31 cellular contexts compared by ENCODE assay signal in genomic region chr11:126446581-126446980, GRCh38.
DNase-seq lines count a peak whose midpoint lies in the region; TF ChIP-seq lines count a peak whose summit lies in the region.
"Had no signal": no experiment of that assay in that cellular context is flagged by ENCODE, and none has a peak within 500 bp of the region (broad histone marks: within the 10 kb centered on the region; RNA-seq: fewer than 3 reads in every experiment).

No MANE protein-coding gene starts in this region.

- peak overlapping the region; percentile 50 for H3K27ac Mint-ChIP-seq in neural progenitor cell
- H3K27ac Mint-ChIP-seq: B cell; CD14-positive monocyte; CD4-positive, alpha-beta T cell; CD8-positive, alpha-beta memory T cell; CD8-positive, alpha-beta T cell had no signal

- peaks cover 19% of the 10 kb centered on the region for H3K4me1 ChIP-seq in neural progenitor cell
- peaks cover 11 to 33% of the 10 kb centered on the region in 2 donors for H3K4me1 ChIP-seq in neuronal stem cell (ENCODE audit: control insufficient read depth in 2 of 2, insufficient read depth in 1 of 2, low read depth in 1 of 2, low read length in 2 of 2)
- no peaks in the 10 kb centered on the region for H3K4me1 ChIP-seq in sigmoid colon
- H3K4me1 ChIP-seq: A549, BE2C, Caco-2 had no signal

- no peak overlapping the region for H3K4ac ChIP-seq in neuronal stem cell (ENCODE audit: low read length)

- peaks cover 21% of the 10 kb centered on the region for H3F3A ChIP-seq in neural progenitor cell (ENCODE audit: low read depth)

- TF ChIP-seq CTCF in neural progenitor cell (IDR thresholded peaks at IDR 0.05) = no peak
- no peak for TF ChIP-seq CTCF in sigmoid colon (IDR thresholded peaks at IDR 0.05)

- no peak overlapping the region for H3K4me3 Mint-ChIP-seq in neural progenitor cell
- H3K4me3 Mint-ChIP-seq: B cell; CD14-positive monocyte; CD4-positive, alpha-beta memory T cell; CD4-positive, alpha-beta T cell; CD4-positive, CD25-positive, alpha-beta regulatory T cell; CD8-positive, alpha-beta memory T cell; CD8-positive, alpha-beta T cell had no signal

- H2AFZ ChIP-seq in neural progenitor cell (replicated peaks) (no peak overlapping the region), neuronal stem cell (ENCODE audit: low read length) (no peak overlapping the region)

- H3K27ac ChIP-seq in neural progenitor cell (no peak overlapping the region), neuronal stem cell (replicated peaks; ENCODE audit: low read length) (no peak overlapping the region), sigmoid colon (no peak overlapping the region)
- H3K27ac ChIP-seq: 22Rv1; A549; BLaER1 treated with 17β-estradiol and CSF1 and Interleukin-3, amounts not matched to agents 10 nM and 100 nM; C4-2B had no signal

- peaks cover 7% of the 10 kb centered on the region for H3K36me3 Mint-ChIP-seq in neural progenitor cell
- H3K36me3 Mint-ChIP-seq: CD14-positive monocyte; CD4-positive, alpha-beta memory T cell; CD4-positive, CD25-positive, alpha-beta regulatory T cell; CD8-positive, alpha-beta memory T cell; CD8-positive, alpha-beta T cell had no signal

- peaks cover 2% of the 10 kb centered on the region for H3K9me3 Mint-ChIP-seq in neural progenitor cell

- H3K23ac ChIP-seq in neuronal stem cell (ENCODE audit: low read depth, low read length, poor library complexity) = no peak overlapping the region

- H3K18ac ChIP-seq in neuronal stem cell (ENCODE audit: low read length) = peak overlapping the region; percentile 68

- H3K36me3 ChIP-seq in neural progenitor cell (no peaks in the 10 kb centered on the region), neuronal stem cell (replicated peaks in 1 of 2; ENCODE audit: control insufficient read depth in 2 of 2, insufficient read depth in 2 of 2, low read length in 2 of 2) (peaks cover 0 to 8% of the 10 kb centered on the region in 2 donors), sigmoid colon (no peaks in the 10 kb centered on the region)
- H3K36me3 ChIP-seq: BE2C; BLaER1; BLaER1 treated with 17β-estradiol and CSF1 and Interleukin-3, amounts not matched to agents 10 nM and 100 nM had no signal

- DNase-seq in neural progenitor cell (ENCODE audit: low spot score) (no peak), neuronal stem cell (ENCODE audit: low spot score) (no peak), sigmoid colon (no peak), Ammon's horn (ENCODE audit: low spot score) (no peak)
- DNase-seq: 8988T; ACHN; AML-193; BE2C; C1 segment of cervical spinal cord; Caco-2; Calu3; CD4-positive, alpha-beta memory T cell; CD4-positive, alpha-beta T cell; CD4-positive, CD25-positive, alpha-beta regulatory T cell; CD8-positive, alpha-beta memory T cell; CD8-positive, alpha-beta T cell; COR-L47; DMS 273 treated with DMSO at 0.1 percent for 48 hours; DMS153; DMS53; DMS79; DMS79 treated with DMSO at 0.1 percent for 48 hours; DND-41; EL had no signal

- peaks cover 19% of the 10 kb centered on the region for H3K27me3 Mint-ChIP-seq in neural progenitor cell (ENCODE audit: insufficient read depth, low read depth)
- H3K27me3 Mint-ChIP-seq: CD4-positive, alpha-beta T cell; CD4-positive, CD25-positive, alpha-beta regulatory T cell had no signal

- H2BK12ac ChIP-seq in neuronal stem cell (ENCODE audit: low read length) = no peak overlapping the region

- no peak overlapping the region for H2BK5ac ChIP-seq in neuronal stem cell (ENCODE audit: low read length)

- no peaks in the 10 kb centered on the region for H3K9me3 ChIP-seq in neural progenitor cell (ENCODE audit: low read depth)
- H3K9me3 ChIP-seq in neuronal stem cell (replicated peaks in 1 of 2; ENCODE audit: control insufficient read depth in 2 of 2, insufficient read depth in 1 of 2, low read depth in 1 of 2, low read length in 2 of 2) = peaks cover 0 to 14% of the 10 kb centered on the region in 2 donors
- H3K9me3 ChIP-seq in sigmoid colon = no peaks in the 10 kb centered on the region
- H3K9me3 ChIP-seq: A549, BE2C, BLaER1 had no signal

- H2AK5ac ChIP-seq in neuronal stem cell (ENCODE audit: low read depth, low read length) = peak overlapping the region; percentile 79

- no peaks in the 10 kb centered on the region for H3K79me1 ChIP-seq in neuronal stem cell (ENCODE audit: low read depth, low read length)

- intact Hi-C loops in sigmoid colon (cut with DNase I) = no loop called here

- H3K4me3 ChIP-seq in neural progenitor cell = no peak overlapping the region
- no peak overlapping the region for H3K4me3 ChIP-seq in neuronal stem cell (ENCODE audit: low read length in 2 of 2)
- no peak overlapping the region for H3K4me3 ChIP-seq in sigmoid colon
- H3K4me3 ChIP-seq: A549; BLaER1; BLaER1 treated with 17β-estradiol and CSF1 and Interleukin-3, amounts not matched to agents 10 nM and 100 nM had no signal

- no peak overlapping the region for H4K91ac ChIP-seq in neuronal stem cell (ENCODE audit: low read depth, low read length, poor library complexity)

- H3K14ac ChIP-seq in neuronal stem cell (ENCODE audit: low read length) = no peak overlapping the region

- no CpG with 5 or more reads among the region's 10 CpGs for WGBS in neuronal stem cell (ENCODE audit: extremely low coverage in 2 of 2, insufficient read length in 2 of 2, insufficient replicate concordance in 1 of 2), 2 donors
- 77 to 92% methylated on average over 10 of the region's 10 CpGs for WGBS in sigmoid colon, 2 donors

- H3K4me1 Mint-ChIP-seq in neural progenitor cell = peaks cover 29% of the 10 kb centered on the region
- H3K4me1 Mint-ChIP-seq: B cell, CD14-positive monocyte had no signal

- no peak overlapping the region for H4K8ac ChIP-seq in neuronal stem cell (ENCODE audit: low read depth, low read length)

- no peaks in the 10 kb centered on the region for H3K79me2 ChIP-seq in neural progenitor cell (ENCODE audit: low read depth)

- H3K27me3 ChIP-seq in neural progenitor cell (no peaks in the 10 kb centered on the region), neuronal stem cell (ENCODE audit: control insufficient read depth in 3 of 3, insufficient read depth in 3 of 3, low read depth in 1 of 3, low read length in 3 of 3) (peaks cover 0 to 7% (median 7%) of the 10 kb centered on the region in 3 experiments), sigmoid colon (peaks cover 0 to 2% (median 0%) of the 10 kb centered on the region in 3 donors)
- H3K27me3 ChIP-seq: BE2C, BLaER1 had no signal

- no peak for TF ChIP-seq POLR2A in sigmoid colon (IDR thresholded peaks at IDR 0.05)

- no peaks in the 10 kb centered on the region for H4K20me1 ChIP-seq in neural progenitor cell (ENCODE audit: low read depth)
- H4K20me1 ChIP-seq: BLaER1 had no signal

- H3K9ac ChIP-seq in neural progenitor cell (no peak overlapping the region), neuronal stem cell (ENCODE audit: low read depth, low read length, poor library complexity) (no peak overlapping the region)
- H3K9ac ChIP-seq: BLaER1; BLaER1 treated with 17β-estradiol and CSF1 and Interleukin-3, amounts not matched to agents 10 nM and 100 nM had no signal

- no peak overlapping the region for H2BK15ac ChIP-seq in neuronal stem cell (ENCODE audit: low read length)

- peak overlapping the region; percentile 6 for H2BK120ac ChIP-seq in neuronal stem cell (ENCODE audit: low read depth, low read length)

- no peak for TF ChIP-seq EP300 in sigmoid colon (IDR thresholded peaks at IDR 0.05)

- no peak overlapping the region for H3K4me2 ChIP-seq in neural progenitor cell
- no peak overlapping the region for H3K4me2 ChIP-seq in neuronal stem cell (ENCODE audit: insufficient read depth, low read length, poor library complexity, severe bottlenecking)
- H3K4me2 ChIP-seq: A549 had no signal
